10 cellular contexts compared by ENCODE assay signal in the genomic region with DNA sequence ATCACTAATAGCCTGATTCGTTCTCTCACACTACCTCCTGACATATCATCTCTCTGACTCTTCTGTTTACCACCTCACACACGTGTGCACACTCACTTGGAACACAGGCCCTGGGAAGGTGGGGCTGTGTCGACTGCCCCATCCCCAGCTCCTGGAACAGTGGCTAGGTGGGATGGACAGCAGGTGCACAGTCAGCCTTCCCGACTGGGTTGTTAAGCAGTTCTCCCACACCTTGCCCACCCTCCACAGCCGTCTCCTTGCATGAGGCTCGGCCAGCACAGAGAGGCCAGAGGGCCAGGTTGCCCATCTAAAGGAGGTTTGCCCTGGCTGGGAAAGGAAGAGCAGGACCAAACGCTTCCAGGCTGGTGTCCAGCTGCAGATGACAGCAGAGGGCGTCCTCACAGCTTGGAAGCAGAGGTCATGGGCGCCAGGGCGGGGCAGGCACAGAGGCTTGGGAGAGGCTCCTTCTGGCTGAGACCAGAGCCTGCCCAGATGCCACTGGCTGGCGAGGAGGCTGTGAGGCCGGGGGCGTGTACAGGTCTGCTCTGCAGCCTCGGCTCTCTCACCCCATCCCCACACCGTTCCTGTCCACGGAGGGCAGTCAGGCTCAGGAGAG.
A peak's percentile ranks its signal among the peaks of the same experiment; 100 is the strongest.
DNase-seq lines count a peak whose midpoint lies in the region; FAIRE-seq lines count a peak whose summit lies in the region.
"Had no signal": no experiment of that assay in that cellular context is flagged by ENCODE, and none has a peak within 500 bp of the region (broad histone marks: within the 10 kb centered on the region; RNA-seq: fewer than 3 reads in every experiment).

No MANE protein-coding gene starts in this region.

- in situ Hi-C loops in T47D (cut with HindIII; ENCODE audit: low pct_unique_long_range_greater_than_20kb, low sequenced_read_pairs): no loop called here

- H3K27me3 ChIP-seq in layer of hippocampus (ENCODE audit: control insufficient read depth, insufficient read depth, low read length): no peaks in the 10 kb centered on the region
- H3K27me3 ChIP-seq: upper lobe of left lung had no signal

- H3K27ac ChIP-seq in layer of hippocampus (ENCODE audit: low read depth, low read length): peak overlapping the region; percentile 38
- H3K27ac ChIP-seq: upper lobe of left lung had no signal

- DNase-seq in AG20443 (ENCODE audit: low spot score) (peak; percentile 93), HTR-8/SVneo (ENCODE audit: insufficient read length, low spot score) (peak; percentile 87), T47D (ENCODE audit: low read depth in 1 of 2, low spot score in 1 of 2) (peak; percentile 80 to 89), NCI-H526 treated with DMSO at 0.1 percent for 48 hours (lab: John Stamatoyannopoulos, UW) (no peak), NCI-H1048 (lab: John Stamatoyannopoulos, UW) (no peak)
- DNase-seq in stimulated activated naive CD4-positive, alpha-beta T cell treated with Interleukin-2 at 50 U/mL for 16 hours (lab: John Stamatoyannopoulos, UW): no peak
- DNase-seq in activated CD4-positive, alpha-beta T cell treated with anti-CD3 and anti-CD28 coated beads for 48 hours: no peak

- FAIRE-seq in HTR-8/SVneo (lab: Jason Lieb, UNC): peak; percentile 90
- FAIRE-seq: endometrium had no signal

Comparison
In these comparisons a context has a peak if more than half of its experiments do, and no peak if none do; other contexts are left out.
1. DNase-seq: peak in AG20443 (single experiment), HTR-8/SVneo (single experiment) and T47D (2 of 2); none in stimulated activated naive CD4-positive, alpha-beta T cell treated with Interleukin-2 at 50 U/mL for 16 hours (single experiment), NCI-H526 treated with DMSO at 0.1 percent for 48 hours (single experiment), activated CD4-positive, alpha-beta T cell treated with anti-CD3 and anti-CD28 coated beads for 48 hours (single experiment) and NCI-H1048 (single experiment).